In the genomic region with DNA sequence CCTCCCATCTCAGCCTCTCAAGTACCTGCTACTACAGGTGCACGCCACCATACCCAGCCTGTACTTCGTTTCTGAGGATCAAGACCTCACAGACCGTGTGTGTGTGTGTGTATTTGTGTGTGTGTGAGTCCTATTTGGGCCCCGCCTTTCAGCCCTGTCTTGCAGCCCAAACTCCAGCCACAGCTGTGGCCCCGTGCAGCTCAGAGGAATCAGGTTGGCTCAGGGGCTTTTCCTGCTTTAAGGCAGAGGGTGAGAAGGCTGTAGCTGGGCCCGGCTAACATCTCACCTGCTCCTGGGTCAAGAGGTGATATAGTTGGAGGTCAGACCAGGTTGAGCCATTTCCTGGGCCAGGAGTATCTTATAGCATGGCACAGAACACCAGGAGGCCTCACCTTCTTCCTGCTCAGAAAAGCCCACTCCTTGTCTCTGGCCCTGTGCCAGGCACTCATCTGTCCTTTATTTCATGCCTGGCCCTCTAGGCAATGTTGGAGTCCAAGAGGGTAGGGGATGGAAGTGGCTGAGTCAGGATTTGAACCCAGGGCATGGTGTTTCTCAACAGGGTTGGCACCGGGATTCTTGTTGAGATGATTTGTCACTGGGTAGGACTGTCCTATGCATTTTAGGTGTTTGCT, we compare ENCODE assay signal across 2 cellular contexts.
A peak's percentile ranks its signal among the peaks of the same experiment; 100 is the strongest.
TF ChIP-seq lines count a peak whose summit lies in the region.

No MANE protein-coding gene starts in this region.

TF ChIP-seq in GM23338, 12 proteins besides CTCF, POLR2A, EP300 and RAD21 (continues in another document):
- TF ChIP-seq EZH2 (IDR thresholded peaks at IDR 0.05; ENCODE audit: low read depth, unreplicated experiment): no peak
- no peak for TF ChIP-seq EZH2phosphoT487 (IDR thresholded peaks at IDR 0.05; ENCODE audit: unreplicated experiment)
- TF ChIP-seq ZNF114 (CRISPR knock-in tag; IDR thresholded peaks at IDR 0.05): no peak
- TF ChIP-seq, protein P1, sequence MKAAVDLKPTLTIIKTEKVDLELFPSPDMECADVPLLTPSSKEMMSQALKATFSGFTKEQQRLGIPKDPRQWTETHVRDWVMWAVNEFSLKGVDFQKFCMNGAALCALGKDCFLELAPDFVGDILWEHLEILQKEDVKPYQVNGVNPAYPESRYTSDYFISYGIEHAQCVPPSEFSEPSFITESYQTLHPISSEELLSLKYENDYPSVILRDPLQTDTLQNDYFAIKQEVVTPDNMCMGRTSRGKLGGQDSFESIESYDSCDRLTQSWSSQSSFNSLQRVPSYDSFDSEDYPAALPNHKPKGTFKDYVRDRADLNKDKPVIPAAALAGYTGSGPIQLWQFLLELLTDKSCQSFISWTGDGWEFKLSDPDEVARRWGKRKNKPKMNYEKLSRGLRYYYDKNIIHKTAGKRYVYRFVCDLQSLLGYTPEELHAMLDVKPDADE (IDR thresholded peaks at IDR 0.05): no peak
- TF ChIP-seq CREB1 (CRISPR knock-in tag; IDR thresholded peaks at IDR 0.05; ENCODE audit: low read depth): no peak
- TF ChIP-seq, protein P2, sequence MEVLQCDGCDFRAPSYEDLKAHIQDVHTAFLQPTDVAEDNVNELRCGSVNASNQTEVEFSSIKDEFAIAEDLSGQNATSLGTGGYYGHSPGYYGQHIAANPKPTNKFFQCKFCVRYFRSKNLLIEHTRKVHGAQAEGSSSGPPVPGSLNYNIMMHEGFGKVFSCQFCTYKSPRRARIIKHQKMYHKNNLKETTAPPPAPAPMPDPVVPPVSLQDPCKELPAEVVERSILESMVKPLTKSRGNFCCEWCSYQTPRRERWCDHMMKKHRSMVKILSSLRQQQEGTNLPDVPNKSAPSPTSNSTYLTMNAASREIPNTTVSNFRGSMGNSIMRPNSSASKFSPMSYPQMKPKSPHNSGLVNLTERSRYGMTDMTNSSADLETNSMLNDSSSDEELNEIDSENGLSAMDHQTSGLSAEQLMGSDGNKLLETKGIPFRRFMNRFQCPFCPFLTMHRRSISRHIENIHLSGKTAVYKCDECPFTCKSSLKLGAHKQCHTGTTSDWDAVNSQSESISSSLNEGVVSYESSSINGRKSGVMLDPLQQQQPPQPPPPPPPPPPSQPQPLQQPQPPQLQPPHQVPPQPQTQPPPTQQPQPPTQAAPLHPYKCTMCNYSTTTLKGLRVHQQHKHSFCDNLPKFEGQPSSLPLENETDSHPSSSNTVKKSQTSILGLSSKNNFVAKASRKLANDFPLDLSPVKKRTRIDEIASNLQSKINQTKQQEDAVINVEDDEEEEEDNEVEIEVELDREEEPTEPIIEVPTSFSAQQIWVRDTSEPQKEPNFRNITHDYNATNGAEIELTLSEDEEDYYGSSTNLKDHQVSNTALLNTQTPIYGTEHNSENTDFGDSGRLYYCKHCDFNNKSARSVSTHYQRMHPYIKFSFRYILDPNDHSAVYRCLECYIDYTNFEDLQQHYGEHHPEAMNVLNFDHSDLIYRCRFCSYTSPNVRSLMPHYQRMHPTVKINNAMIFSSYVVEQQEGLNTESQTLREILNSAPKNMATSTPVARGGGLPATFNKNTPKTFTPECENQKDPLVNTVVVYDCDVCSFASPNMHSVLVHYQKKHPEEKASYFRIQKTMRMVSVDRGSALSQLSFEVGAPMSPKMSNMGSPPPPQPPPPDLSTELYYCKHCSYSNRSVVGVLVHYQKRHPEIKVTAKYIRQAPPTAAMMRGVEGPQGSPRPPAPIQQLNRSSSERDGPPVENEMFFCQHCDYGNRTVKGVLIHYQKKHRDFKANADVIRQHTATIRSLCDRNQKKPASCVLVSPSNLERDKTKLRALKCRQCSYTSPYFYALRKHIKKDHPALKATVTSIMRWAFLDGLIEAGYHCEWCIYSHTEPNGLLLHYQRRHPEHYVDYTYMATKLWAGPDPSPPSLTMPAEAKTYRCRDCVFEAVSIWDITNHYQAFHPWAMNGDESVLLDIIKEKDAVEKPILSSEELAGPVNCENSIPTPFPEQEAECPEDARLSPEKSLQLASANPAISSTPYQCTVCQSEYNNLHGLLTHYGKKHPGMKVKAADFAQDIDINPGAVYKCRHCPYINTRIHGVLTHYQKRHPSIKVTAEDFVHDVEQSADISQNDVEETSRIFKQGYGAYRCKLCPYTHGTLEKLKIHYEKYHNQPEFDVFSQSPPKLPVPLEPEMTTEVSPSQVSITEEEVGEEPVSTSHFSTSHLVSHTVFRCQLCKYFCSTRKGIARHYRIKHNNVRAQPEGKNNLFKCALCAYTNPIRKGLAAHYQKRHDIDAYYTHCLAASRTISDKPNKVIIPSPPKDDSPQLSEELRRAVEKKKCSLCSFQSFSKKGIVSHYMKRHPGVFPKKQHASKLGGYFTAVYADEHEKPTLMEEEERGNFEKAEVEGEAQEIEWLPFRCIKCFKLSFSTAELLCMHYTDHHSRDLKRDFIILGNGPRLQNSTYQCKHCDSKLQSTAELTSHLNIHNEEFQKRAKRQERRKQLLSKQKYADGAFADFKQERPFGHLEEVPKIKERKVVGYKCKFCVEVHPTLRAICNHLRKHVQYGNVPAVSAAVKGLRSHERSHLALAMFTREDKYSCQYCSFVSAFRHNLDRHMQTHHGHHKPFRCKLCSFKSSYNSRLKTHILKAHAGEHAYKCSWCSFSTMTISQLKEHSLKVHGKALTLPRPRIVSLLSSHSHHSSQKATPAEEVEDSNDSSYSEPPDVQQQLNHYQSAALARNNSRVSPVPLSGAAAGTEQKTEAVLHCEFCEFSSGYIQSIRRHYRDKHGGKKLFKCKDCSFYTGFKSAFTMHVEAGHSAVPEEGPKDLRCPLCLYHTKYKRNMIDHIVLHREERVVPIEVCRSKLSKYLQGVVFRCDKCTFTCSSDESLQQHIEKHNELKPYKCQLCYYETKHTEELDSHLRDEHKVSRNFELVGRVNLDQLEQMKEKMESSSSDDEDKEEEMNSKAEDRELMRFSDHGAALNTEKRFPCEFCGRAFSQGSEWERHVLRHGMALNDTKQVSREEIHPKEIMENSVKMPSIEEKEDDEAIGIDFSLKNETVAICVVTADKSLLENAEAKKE (CRISPR knock-in tag; IDR thresholded peaks at IDR 0.05): no peak
- TF ChIP-seq JUNB (IDR thresholded peaks at IDR 0.05; ENCODE audit: unreplicated experiment): no peak
- no peak for TF ChIP-seq POLR2AphosphoS5 (IDR thresholded peaks at IDR 0.05; ENCODE audit: low read depth)
- TF ChIP-seq ZNF331 (CRISPR knock-in tag; IDR thresholded peaks at IDR 0.05; ENCODE audit: low read depth): no peak
- TF ChIP-seq STAT1 (IDR thresholded peaks at IDR 0.05; ENCODE audit: unreplicated experiment): no peak

TF ChIP-seq in K562, 482 proteins besides CTCF, POLR2A, EP300 and RAD21:
- peak; percentile 81 for TF ChIP-seq NFIC (IDR thresholded peaks at IDR 0.05)
- TF ChIP-seq, protein P3, sequence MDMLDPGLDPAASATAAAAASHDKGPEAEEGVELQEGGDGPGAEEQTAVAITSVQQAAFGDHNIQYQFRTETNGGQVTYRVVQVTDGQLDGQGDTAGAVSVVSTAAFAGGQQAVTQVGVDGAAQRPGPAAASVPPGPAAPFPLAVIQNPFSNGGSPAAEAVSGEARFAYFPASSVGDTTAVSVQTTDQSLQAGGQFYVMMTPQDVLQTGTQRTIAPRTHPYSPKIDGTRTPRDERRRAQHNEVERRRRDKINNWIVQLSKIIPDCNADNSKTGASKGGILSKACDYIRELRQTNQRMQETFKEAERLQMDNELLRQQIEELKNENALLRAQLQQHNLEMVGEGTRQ (CRISPR knock-in tag; IDR thresholded peaks at IDR 0.05): no peak
